12 cellular contexts compared by ENCODE assay signal in the genomic region with DNA sequence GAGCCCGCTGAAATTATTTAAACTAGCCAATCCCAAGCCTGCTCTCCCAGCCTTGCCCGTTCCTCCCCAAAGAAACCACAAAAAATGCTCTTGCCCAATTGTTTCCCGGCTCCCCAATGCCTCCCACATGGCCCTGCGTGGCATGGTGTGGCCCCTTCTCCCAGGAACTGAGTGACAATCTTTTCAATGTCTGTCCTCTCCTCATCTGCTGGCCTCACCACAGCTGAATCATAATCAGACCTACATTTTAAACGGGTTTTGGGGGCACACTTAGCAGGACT.
DNase-seq lines count a peak whose midpoint lies in the region; ATAC-seq and TF ChIP-seq lines count a peak whose summit lies in the region.
"Had no signal": no experiment of that assay in that cellular context is flagged by ENCODE, and none has a peak within 500 bp of the region (broad histone marks: within the 10 kb centered on the region; RNA-seq: fewer than 3 reads in every experiment).

No MANE protein-coding gene starts in this region.

- H3K27ac ChIP-seq in SK-N-SH (ENCODE audit: low read depth in 2 of 2, low read length in 1 of 2) (peak overlapping the region; percentile 5 to 71; a peak in 2 of 4 replicates), iPS-20b (ENCODE audit: low read length) (peak overlapping the region; percentile 31), stomach smooth muscle (ENCODE audit: low read length) (peak overlapping the region; percentile 71)
- H3K27ac ChIP-seq: 22Rv1, parathyroid adenoma had no signal

- H3K36me3 Mint-ChIP-seq in activated B cell treated with CpG ODN at 0.5 μM for 24 hours (ENCODE audit: low read depth): no peaks in the 10 kb centered on the region

- H4K20me1 ChIP-seq in SK-N-SH (ENCODE audit: insufficient read depth): no peaks in the 10 kb centered on the region

- H3K9me3 Mint-ChIP-seq in activated B cell treated with CpG ODN at 0.5 μM for 24 hours: no peaks in the 10 kb centered on the region
- H3K9me3 Mint-ChIP-seq: activated T-helper 17 cell treated with anti-CD3 and anti-CD28 coated beads, Interleukin-2, amount 50 U/mL, for 72 hours had no signal

- no peak for TF ChIP-seq RAD21 in SK-N-SH (IDR thresholded peaks at IDR 0.05; ENCODE audit: low read length)

- H3K4me1 Mint-ChIP-seq in activated B cell treated with CpG ODN at 0.5 μM for 24 hours: peaks cover 49% of the 10 kb centered on the region

- peaks cover 32% of the 10 kb centered on the region for H3F3A ChIP-seq in SK-N-SH (replicated peaks; ENCODE audit: insufficient read depth)

- WGBS in SK-N-SH (ENCODE audit: low lambda C conversion rate): 65% methylated on average over 5 of the region's 5 CpGs

- H3K9me2 ChIP-seq in SK-N-SH: no peaks in the 10 kb centered on the region

- CTCF ChIA-PET in SK-N-SH (lab: Yijun Ruan, JAX) (interaction anchor here (0.9 to 6.2 kb wide), 10 partner anchors 8 to 314 kb away, joined by 3 to 66 read pairs (median 4); no protein-coding TSS in a partner anchor), activated B cell treated with CpG ODN at 0.5 μM for 24 hours (lab: Charles Lee) (interaction anchor here (1.0 kb wide), 1 partner anchor 396 kb away, joined by 3 read pairs; no protein-coding TSS in a partner anchor)

- H3K4me3 Mint-ChIP-seq in activated B cell treated with CpG ODN at 0.5 μM for 24 hours: no peak overlapping the region
- H3K4me3 Mint-ChIP-seq: activated T-helper 17 cell treated with anti-CD3 and anti-CD28 coated beads, Interleukin-2, amount 50 U/mL, for 72 hours had no signal

- TF ChIP-seq EP300 in SK-N-SH (IDR thresholded peaks at IDR 0.05; ENCODE audit: borderline replicate concordance in 1 of 2, low read depth in 1 of 2, low read length in 1 of 2): no peak

- H3K9me3 ChIP-seq in SK-N-SH (no peaks in the 10 kb centered on the region), iPS-20b (ENCODE audit: insufficient read depth, low read depth, low read length) (no peaks in the 10 kb centered on the region), stomach smooth muscle (ENCODE audit: control insufficient read depth in 2 of 2, low read length in 2 of 2) (no peaks in the 10 kb centered on the region)

- no peaks in the 10 kb centered on the region for H3K27me3 Mint-ChIP-seq in activated B cell treated with CpG ODN at 0.5 μM for 24 hours
- H3K27me3 Mint-ChIP-seq: activated T-helper 17 cell treated with anti-CD3 and anti-CD28 coated beads, Interleukin-2, amount 50 U/mL, for 72 hours had no signal

- intact Hi-C loops in activated B cell treated with CpG ODN at 0.5 μM for 24 hours (cut with micrococcal nuclease) (loop anchor here (5.0 to 10.0 kb wide), 8 partner anchors 84 to 1317 kb away; partner anchors contain the start of genes CDNF, DCLRE1C, HSPA14 and MSANTD7), left colon (cut with DNase I, micrococcal nuclease) (loop anchor here in 1 of 2 donors (5.0 kb wide), 1 partner anchor 304 kb away; no protein-coding TSS in a partner anchor)

- H3K27me3 ChIP-seq in SK-N-SH (ENCODE audit: insufficient read depth) (no peaks in the 10 kb centered on the region), iPS-20b (ENCODE audit: insufficient read depth, low read length) (no peaks in the 10 kb centered on the region), stomach smooth muscle (ENCODE audit: control insufficient read depth in 1 of 2, insufficient read depth in 2 of 2, low read length in 2 of 2) (no peaks in the 10 kb centered on the region), H7 (ENCODE audit: control insufficient read depth, insufficient read depth, low read length) (no peaks in the 10 kb centered on the region)

- POLR2A ChIA-PET in SK-N-SH (lab: Yijun Ruan, JAX): no interaction called here
- POLR2A ChIA-PET in activated B cell treated with CpG ODN at 0.5 μM for 24 hours (lab: Charles Lee): interaction anchor here (0.5 to 2.4 kb wide), 4 partner anchors 95 to 1672 kb away, joined by 3 to 14 read pairs (median 3); no protein-coding TSS in a partner anchor

- H3K9ac ChIP-seq in SK-N-SH: peak overlapping the region; percentile 32; the same call in 1 of the 2 replicates
- peak overlapping the region; percentile 5; the same call in 1 of the 2 replicates for H3K9ac ChIP-seq in iPS-20b (ENCODE audit: low read depth, low read length)
- peak overlapping the region in 1 of 2 donors; percentile 21 for H3K9ac ChIP-seq in stomach smooth muscle (ENCODE audit: low read length in 2 of 2)
- H3K9ac ChIP-seq: parathyroid adenoma had no signal

- no peak for ATAC-seq in SK-N-SH treated with all-trans-retinoic acid at 6 μM for 48 hours
- no peak for ATAC-seq in activated B cell treated with CpG ODN at 0.5 μM for 24 hours (ENCODE audit: low read depth)
- ATAC-seq in left colon: no peak
- no peak for ATAC-seq in GM18868 (IDR thresholded peaks at IDR 0.05; ENCODE audit: unreplicated experiment)
- ATAC-seq: activated T-helper 17 cell treated with anti-CD3 and anti-CD28 coated beads, Interleukin-2, amount 50 U/mL, for 72 hours had no signal

- DNase-seq in SK-N-SH: no peak
- no peak for DNase-seq in activated B cell treated with CpG ODN at 0.5 μM for 24 hours
- no peak for DNase-seq in H7
- no peak for DNase-seq in left colon
- DNase-seq: Karpas-422 had no signal

- H3K36me3 ChIP-seq in SK-N-SH (replicated peaks in 1 of 2; ENCODE audit: control insufficient read depth in 1 of 2, insufficient read depth in 2 of 2, low read length in 1 of 2): peaks cover 7 to 8% of the 10 kb centered on the region in 2 experiments
- peaks cover 18% of the 10 kb centered on the region; the same call in 1 of the 2 replicates for H3K36me3 ChIP-seq in iPS-20b (ENCODE audit: insufficient read depth, low read depth, low read length)
- H3K36me3 ChIP-seq in stomach smooth muscle (ENCODE audit: control insufficient read depth in 2 of 2, insufficient read depth in 2 of 2, low read length in 2 of 2): peaks cover 4 to 5% of the 10 kb centered on the region in 2 donors
- H3K36me3 ChIP-seq in H7 (replicated peaks; ENCODE audit: control insufficient read depth, insufficient read depth, low read length): peaks cover 4% of the 10 kb centered on the region

- H3K27ac Mint-ChIP-seq in activated B cell treated with CpG ODN at 0.5 μM for 24 hours: peak overlapping the region; percentile 97
- H3K27ac Mint-ChIP-seq: activated T-helper 17 cell treated with anti-CD3 and anti-CD28 coated beads, Interleukin-2, amount 50 U/mL, for 72 hours had no signal

- no peak overlapping the region for H3K4me3 ChIP-seq in SK-N-SH (ENCODE audit: low read depth in 2 of 2, low read length in 1 of 2)
- no peak overlapping the region for H3K4me3 ChIP-seq in iPS-20b (ENCODE audit: low read length)
- H3K4me3 ChIP-seq in stomach smooth muscle (ENCODE audit: low read length in 2 of 2): no peak overlapping the region
- no peak overlapping the region for H3K4me3 ChIP-seq in H7 (ENCODE audit: insufficient read depth, low read depth, low read length)

- no peak for TF ChIP-seq CTCF in SK-N-SH (IDR thresholded peaks at IDR 0.05)
- TF ChIP-seq CTCF in activated B cell treated with CpG ODN at 0.5 μM for 24 hours (IDR thresholded peaks at IDR 0.05): no peak

- peak overlapping the region; percentile 22; the same call in 1 of the 2 replicates for H3K4me2 ChIP-seq in SK-N-SH

- peaks cover 33% of the 10 kb centered on the region; the same call in 1 of the 2 replicates for H3K79me2 ChIP-seq in SK-N-SH (ENCODE audit: insufficient read depth)
- H3K79me2 ChIP-seq: parathyroid adenoma had no signal

- peaks cover 24 to 42% of the 10 kb centered on the region in 2 experiments for H3K4me1 ChIP-seq in SK-N-SH (ENCODE audit: control insufficient read depth in 1 of 2, insufficient read depth in 2 of 2, low read depth in 1 of 2, low read length in 1 of 2)
- H3K4me1 ChIP-seq in iPS-20b (ENCODE audit: insufficient read depth, low read length): no peaks in the 10 kb centered on the region
- H3K4me1 ChIP-seq in stomach smooth muscle (ENCODE audit: control insufficient read depth, insufficient read depth, low read length): peaks cover 23% of the 10 kb centered on the region
- H3K4me1 ChIP-seq: parathyroid adenoma had no signal

- no peak overlapping the region for H2AFZ ChIP-seq in SK-N-SH (ENCODE audit: low read depth)
- H2AFZ ChIP-seq: parathyroid adenoma had no signal

TF ChIP-seq in SK-N-SH, 30 proteins besides CTCF, POLR2A, EP300 and RAD21 (continues in another document):
- no peak for TF ChIP-seq GATA2 (CRISPR knock-in tag; IDR thresholded peaks at IDR 0.05)
- TF ChIP-seq RFX5 (IDR thresholded peaks at IDR 0.05; ENCODE audit: low read length): no peak
- no peak for TF ChIP-seq GABPA (IDR thresholded peaks at IDR 0.05; ENCODE audit: low read depth)
- no peak for TF ChIP-seq CHD2 (IDR thresholded peaks at IDR 0.05; ENCODE audit: low read length, partially characterized antibody)
- TF ChIP-seq TAF1 (IDR thresholded peaks at IDR 0.05; ENCODE audit: borderline replicate concordance, low read depth, low read length): no peak
- TF ChIP-seq YY1 (IDR thresholded peaks at IDR 0.05; ENCODE audit: low read depth): no peak
- TF ChIP-seq FOXM1 (IDR thresholded peaks at IDR 0.05; ENCODE audit: low read depth): no peak
- TF ChIP-seq, protein P1, sequence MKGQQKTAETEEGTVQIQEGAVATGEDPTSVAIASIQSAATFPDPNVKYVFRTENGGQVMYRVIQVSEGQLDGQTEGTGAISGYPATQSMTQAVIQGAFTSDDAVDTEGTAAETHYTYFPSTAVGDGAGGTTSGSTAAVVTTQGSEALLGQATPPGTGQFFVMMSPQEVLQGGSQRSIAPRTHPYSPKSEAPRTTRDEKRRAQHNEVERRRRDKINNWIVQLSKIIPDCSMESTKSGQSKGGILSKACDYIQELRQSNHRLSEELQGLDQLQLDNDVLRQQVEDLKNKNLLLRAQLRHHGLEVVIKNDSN (IDR thresholded peaks at IDR 0.05; ENCODE audit: borderline replicate concordance, low read depth): no peak

TF ChIP-seq in SK-N-SH treated with all-trans-retinoic acid at 6 μM for 48 hours, 23 proteins besides CTCF, POLR2A, EP300 and RAD21:
- TF ChIP-seq BACH2 (CRISPR knock-in tag; IDR thresholded peaks at IDR 0.05; ENCODE audit: borderline replicate concordance) (no peak), CSDC2 (CRISPR knock-in tag; IDR thresholded peaks at IDR 0.05) (no peak), POU6F1 (CRISPR knock-in tag; IDR thresholded peaks at IDR 0.05; ENCODE audit: borderline replicate concordance, low read depth) (no peak)
TF ChIP-seq in SK-N-SH treated with all-trans-retinoic acid at 6 μM for 48 hours: peak in this region for 0.
